ENCODE assay signal across 10 cellular contexts in genomic region chr12:6367969-6368892, GRCh38. TPM values are rescaled to one million over a fixed set of nuclear protein-coding genes. Genes with fewer than 3 reads are reported as not detected.
DNase-seq lines count a peak whose midpoint lies in the region; ATAC-seq and TF ChIP-seq lines count a peak whose summit lies in the region.
"Had no signal": no experiment of that assay in that cellular context is flagged by ENCODE, and none has a peak within 500 bp of the region (broad histone marks: within the 10 kb centered on the region; RNA-seq: fewer than 3 reads in every experiment).

No MANE protein-coding gene starts in this region.

- H3K23ac ChIP-seq in mesenchymal stem cell (ENCODE audit: low read length in 2 of 2), result no peak overlapping the region

- no peak overlapping the region for H3K4me2 ChIP-seq in mesenchymal stem cell (ENCODE audit: low read length, poor library complexity, severe bottlenecking)

- H3K4me1 ChIP-seq in HUES48 (ENCODE audit: control insufficient read depth, insufficient read depth, low read length) (peaks cover 40% of the 10 kb centered on the region), mesenchymal stem cell (ENCODE audit: control insufficient read depth, insufficient read depth, low read depth, low read length) (peaks cover 36% of the 10 kb centered on the region)

- no peak overlapping the region for H2BK5ac ChIP-seq in mesenchymal stem cell (ENCODE audit: low read depth, low read length, poor library complexity, severe bottlenecking)

- peak overlapping the region in 1 of 2 experiments; percentile 64 for H3K18ac ChIP-seq in mesenchymal stem cell (ENCODE audit: low read depth in 1 of 2, low read length in 2 of 2)

- TF ChIP-seq POLR2A in lower leg skin (IDR thresholded peaks at IDR 0.05), result no peak

- POLR2A ChIA-PET in AG04450 (lab: Yijun Ruan, JAX), result interaction anchor here (0.8 to 1.4 kb wide), 2 partner anchors 16 to 32 kb away, joined by 4 to 5 read pairs; partner anchors contain the start of gene LTBR

- 83% methylated on average over 13 of the region's 15 CpGs for WGBS in mesenchymal stem cell
- WGBS in lower leg skin, 2 donors, result 63 to 67% methylated on average over 15 of the region's 15 CpGs

- H3K27ac ChIP-seq in AG04450 (ENCODE audit: low read depth, low read length) (peak overlapping the region; percentile 23), HUES48 (ENCODE audit: low read depth, low read length) (peak overlapping the region; percentile 19), VCaP (no peak overlapping the region), mesenchymal stem cell (ENCODE audit: low read length, poor library complexity, severe bottlenecking) (no peak overlapping the region)
- H3K27ac ChIP-seq: SK-N-MC had no signal

- in situ Hi-C loops in GM13976 (cut with MboI; ENCODE audit: low sequenced_read_pairs, unreplicated experiment), result no loop called here

- H3K9ac ChIP-seq in HUES48 (ENCODE audit: low read depth, low read length) (no peak overlapping the region), mesenchymal stem cell (ENCODE audit: low read length) (no peak overlapping the region)

- no peak overlapping the region for H4K91ac ChIP-seq in mesenchymal stem cell (ENCODE audit: low read length)

- H3K14ac ChIP-seq in mesenchymal stem cell (ENCODE audit: low read length in 2 of 2), result no peak overlapping the region

- peak overlapping the region; percentile 76 for H2AK5ac ChIP-seq in mesenchymal stem cell (ENCODE audit: low read length, severe bottlenecking)

- intact Hi-C loops in lower leg skin (cut with DNase I; ENCODE audit: low total_unique reads), result no loop called here

- H3K4ac ChIP-seq in mesenchymal stem cell (ENCODE audit: low read depth in 1 of 2, low read length in 2 of 2), result peak overlapping the region in 1 of 2 experiments; percentile 57

- H3K36me3 ChIP-seq in HUES48 (ENCODE audit: control insufficient read depth, insufficient read depth, low read length) (peaks cover 12% of the 10 kb centered on the region), mesenchymal stem cell (ENCODE audit: control insufficient read depth in 1 of 2, insufficient read depth in 2 of 2, low read depth in 1 of 2, low read length in 2 of 2) (no peaks in the 10 kb centered on the region)
- H3K36me3 ChIP-seq: heart left ventricle had no signal

- DNase-seq in AG04450 (ENCODE audit: low read depth, low spot score) (no peak), mesenchymal stem cell (no peak), cerebellar nuclear complex (lab: John Stamatoyannopoulos, UW) (no peak), GM13976 (ENCODE audit: low spot score) (no peak), lower leg skin (ENCODE audit: low spot score in 2 of 2) (no peak)

- H2BK12ac ChIP-seq in mesenchymal stem cell (ENCODE audit: low read length in 2 of 2), result peak overlapping the region; percentile 51 to 99

- no peak for ATAC-seq in GM21717 (IDR thresholded peaks at IDR 0.05; ENCODE audit: unreplicated experiment)

- H3K9me3 ChIP-seq in AG04450 (ENCODE audit: control insufficient read depth, insufficient read depth, low read length) (no peaks in the 10 kb centered on the region), HUES48 (ENCODE audit: control insufficient read depth, insufficient read depth, low read length) (no peaks in the 10 kb centered on the region), mesenchymal stem cell (ENCODE audit: control insufficient read depth, low read length) (no peaks in the 10 kb centered on the region)
- H3K9me3 ChIP-seq: heart left ventricle had no signal

- CTCF ChIA-PET in AG04450 (lab: Charles Lee), result interaction anchor here (0.6 to 1.8 kb wide), 4 partner anchors 23 to 316 kb away, joined by 3 to 6 read pairs (median 4); no protein-coding TSS in a partner anchor

- H4K8ac ChIP-seq in mesenchymal stem cell (ENCODE audit: low read length), result peak overlapping the region; percentile 75

- H2BK120ac ChIP-seq in mesenchymal stem cell (ENCODE audit: low read depth, low read length), result no peak overlapping the region

- H2BK15ac ChIP-seq in mesenchymal stem cell (ENCODE audit: low read depth, poor library complexity, severe bottlenecking), result no peak overlapping the region

- no peak overlapping the region for H2AFZ ChIP-seq in mesenchymal stem cell (ENCODE audit: low read depth, low read length)

- H3K27me3 ChIP-seq in AG04450 (ENCODE audit: control insufficient read depth, insufficient read depth, low read length) (no peaks in the 10 kb centered on the region), HUES48 (ENCODE audit: control insufficient read depth, insufficient read depth, low read length) (no peaks in the 10 kb centered on the region), mesenchymal stem cell (ENCODE audit: control insufficient read depth in 1 of 2, insufficient read depth in 1 of 2, low read length in 2 of 2) (no peaks in the 10 kb centered on the region)
- H3K27me3 ChIP-seq: heart left ventricle had no signal

- TF ChIP-seq CTCF in AG04450 (IDR thresholded peaks at IDR 0.05; ENCODE audit: low read depth, low read length) (no peak), VCaP (conservative IDR thresholded peaks at IDR 0.05) (peak; percentile 6; the same call in 1 of the 2 replicates), GM13976 (IDR thresholded peaks at IDR 0.05; ENCODE audit: borderline replicate concordance, control extremely low read depth, extremely low read depth, insufficient read depth, missing control alignments) (no peak), lower leg skin (IDR thresholded peaks at IDR 0.05) (no peak)

- H3K79me1 ChIP-seq in mesenchymal stem cell (replicated peaks; ENCODE audit: low read length, poor library complexity, severe bottlenecking), result no peaks in the 10 kb centered on the region

- H3K4me3 ChIP-seq in AG04450 (ENCODE audit: low read depth, low read length) (no peak overlapping the region), HUES48 (ENCODE audit: low read depth, low read length) (no peak overlapping the region), mesenchymal stem cell (ENCODE audit: insufficient read depth in 1 of 2, low read depth in 1 of 2, low read length in 2 of 2) (no peak overlapping the region), lower leg skin (ENCODE audit: low read depth, poor library complexity, severe bottlenecking) (no peak overlapping the region)
- H3K4me3 ChIP-seq: heart left ventricle, SK-N-MC had no signal

RNA-seq across cellular contexts. Expression of gene SCNN1A, which starts 7.1 kb away (rescaled TPM):
- 0.25 and 0.26 TPM in 2 replicates for polyA plus RNA-seq in AG04450 (2011; rRNA removed)
- 0.14 and 0.39 TPM in 2 replicates for polyA minus RNA-seq in AG04450 (2011; rRNA and poly(A)+ RNA removed)
- polyA plus RNA-seq in mesenchymal stem cell (2013, experiment 1 of 2), result 1.7 TPM
- 1.3 TPM for polyA plus RNA-seq in mesenchymal stem cell (2013, experiment 2 of 2)
- 100 to 1,000 TPM in 3 of 4 donors, 10 to 100 TPM in 1; 74.6 to 139 (median 119) TPM for total RNA-seq in lower leg skin

RNA-seq across cellular contexts. Expression of gene LTBR, which starts 15.7 kb away (rescaled TPM):
- 32.1 and 38.8 TPM in 2 replicates for polyA plus RNA-seq in AG04450 (2011; rRNA removed)
- 23.5 and 26.6 TPM in 2 replicates for polyA minus RNA-seq in AG04450 (2011; rRNA and poly(A)+ RNA removed)
- polyA plus RNA-seq in mesenchymal stem cell (2013, experiment 1 of 2), result 262 TPM
- polyA plus RNA-seq in mesenchymal stem cell (2013, experiment 2 of 2), result 265 TPM
- 100 to 1,000 TPM; 174 to 298 (median 196) TPM for total RNA-seq in lower leg skin

RNA-seq across cellular contexts. Expression of gene TNFRSF1A, which starts 26.4 kb away (rescaled TPM):
- 231 and 255 TPM in 2 replicates for polyA plus RNA-seq in AG04450 (2011; rRNA removed)
- 222 and 237 TPM in 2 replicates for polyA minus RNA-seq in AG04450 (2011; rRNA and poly(A)+ RNA removed)
- 307 TPM for polyA plus RNA-seq in mesenchymal stem cell (2013, experiment 1 of 2)
- polyA plus RNA-seq in mesenchymal stem cell (2013, experiment 2 of 2), result 298 TPM
- total RNA-seq in lower leg skin, result 100 to 1,000 TPM; 104 to 252 (median 186) TPM

RNA-seq across cellular contexts. Expression of gene PLEKHG6, which starts 57.7 kb away (rescaled TPM):
- polyA plus RNA-seq in AG04450 (2011; rRNA removed), result 0.06 and 0.15 TPM in 2 replicates
- polyA minus RNA-seq in AG04450 (2011; rRNA and poly(A)+ RNA removed), result 0.26 and 0.51 TPM in 2 replicates
- polyA plus RNA-seq in mesenchymal stem cell (2013, experiment 1 of 2), result 0.15 TPM
- polyA plus RNA-seq in mesenchymal stem cell (2013, experiment 2 of 2), result 0.23 TPM
- 10 to 100 TPM; 10.6 to 34.1 (median 22.4) TPM for total RNA-seq in lower leg skin

Comparison
In these comparisons a context has a peak if more than half of its experiments do, and no peak if none do; other contexts are left out.
1. H3K27ac ChIP-seq: peak in AG04450 (single experiment) and HUES48 (single experiment); none in VCaP (single experiment) and mesenchymal stem cell (single experiment).